In the genomic region with DNA sequence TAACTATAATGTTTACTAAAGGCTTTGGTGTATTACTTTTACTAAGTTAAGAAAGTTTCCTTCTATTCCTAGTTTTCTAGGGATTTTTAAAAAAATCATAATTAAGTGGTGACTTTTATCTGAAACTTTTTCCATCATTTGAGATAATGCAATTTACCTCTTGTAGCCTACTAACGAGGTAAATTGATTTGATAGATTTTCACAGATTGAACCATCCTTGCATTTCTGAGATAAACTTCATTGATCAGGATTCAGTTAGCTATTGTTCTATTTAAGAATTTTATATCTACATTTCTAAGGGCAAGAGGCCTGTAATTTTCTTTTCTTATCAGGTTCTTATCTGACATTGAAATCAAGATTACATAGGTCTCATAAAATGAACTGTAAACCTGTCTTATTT, we compare ENCODE assay signal across 10 cellular contexts.
"Had no signal": no experiment of that assay in that cellular context is flagged by ENCODE, and none has a peak within 500 bp of the region (broad histone marks: within the 10 kb centered on the region; RNA-seq: fewer than 3 reads in every experiment).

No MANE protein-coding gene starts in this region.

- H3K9ac ChIP-seq: KMS-11 had no signal

- H3K27ac ChIP-seq: KMS-11 had no signal

- H3K4me3 ChIP-seq: GM23338 had no signal

- DNase-seq: H9, HCEC 1CT, HFFc6, IMR-90, KBM-7 had no signal

- ATAC-seq: GM23338 had no signal

- H3K4me2 ChIP-seq: GM23338, KMS-11 had no signal

- FAIRE-seq: H1, H54, HTR-8/SVneo had no signal

- H2AFZ ChIP-seq: GM23338 had no signal
